Comparison of ENCODE assay signal across 8 cellular contexts in the genomic region with DNA sequence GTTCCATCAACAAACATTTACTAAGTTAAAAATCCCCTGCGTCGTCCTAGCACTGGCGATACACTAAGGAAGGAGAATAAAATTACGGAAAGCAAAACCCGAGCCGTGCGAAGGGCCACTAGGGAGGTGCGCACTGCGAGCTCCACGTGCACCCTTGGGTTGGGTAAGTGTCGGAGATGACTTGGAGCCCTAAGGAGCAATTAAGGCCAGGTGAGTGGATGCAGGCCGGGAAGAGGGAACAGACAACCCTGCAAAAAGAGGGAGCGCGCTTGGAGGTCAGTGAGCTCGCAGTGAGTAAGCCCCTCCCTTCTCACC. TPM values are rescaled to one million over a fixed set of nuclear protein-coding genes. Genes with fewer than 3 reads are reported as not detected.
DNase-seq lines count a peak whose midpoint lies in the region; ATAC-seq and TF ChIP-seq lines count a peak whose summit lies in the region.

No MANE protein-coding gene starts in this region.

- CTCF ChIA-PET in CD4-positive, alpha-beta memory T cell (lab: Charles Lee; ENCODE audit: partially characterized antibody) = no interaction called here
- CTCF ChIA-PET in HCT116 (lab: Charles Lee) = no interaction called here

- peaks cover 18 to 39% of the 10 kb centered on the region in 2 donors for H3K36me3 Mint-ChIP-seq in CD4-positive, alpha-beta memory T cell
- H3K36me3 Mint-ChIP-seq in T-helper 17 cell (ENCODE audit: low read depth) = peaks cover 3% of the 10 kb centered on the region
- peaks cover 17 to 48% of the 10 kb centered on the region in 2 donors for H3K36me3 Mint-ChIP-seq in stimulated activated naive B cell treated with anti-CD40 and anti-IgM and Interleukin-4, amounts not matched to agents 10 μg/mL and 1 μg/mL and 100 μg/mL, for 72 hours

- no peaks in the 10 kb centered on the region for H4K20me1 ChIP-seq in HCT116 (ENCODE audit: insufficient read depth)

- peaks cover 4% of the 10 kb centered on the region for H3K36me3 ChIP-seq in CD4-positive, alpha-beta memory T cell (ENCODE audit: insufficient read depth, low read length)
- H3K36me3 ChIP-seq in HCT116 (ENCODE audit: control insufficient read depth in 1 of 2, insufficient read depth in 2 of 2, low read length in 2 of 2) (peaks cover 9 to 32% of the 10 kb centered on the region in 2 experiments), right atrium auricular region (peaks cover 3% of the 10 kb centered on the region)

- peaks cover 23% of the 10 kb centered on the region for H3K4me1 ChIP-seq in CD4-positive, alpha-beta memory T cell (ENCODE audit: insufficient read depth, low read length)
- H3K4me1 ChIP-seq in HCT116 (ENCODE audit: control insufficient read depth in 1 of 2, insufficient read depth in 2 of 2, low read length in 2 of 2) (peaks cover 10 to 21% of the 10 kb centered on the region in 2 experiments), right atrium auricular region (peaks cover 0 to 18% of the 10 kb centered on the region in 2 donors)

- peak in 3 of 5 donors; percentile 7 to 16 (median 10) for DNase-seq in CD4-positive, alpha-beta memory T cell
- DNase-seq in HCT116 (ENCODE audit: low read depth, low spot score) (no peak), T-helper 17 cell (no peak), right atrium auricular region (ENCODE audit: low spot score) (no peak), LoVo (ENCODE audit: low spot score) (no peak), mesenteric fat pad (ENCODE audit: low spot score) (no peak), NCI-H524 (lab: John Stamatoyannopoulos, UW) (no peak)
- DNase-seq in stimulated activated naive B cell treated with anti-CD40 and anti-IgM and Interleukin-4, amounts not matched to agents 10 μg/mL and 1 μg/mL and 100 μg/mL, for 72 hours = no peak

- no TSS peak for BruUV-seq in HCT116 (replicated peaks; lab: Mats Ljungman, UMichigan)

- POLR2A ChIA-PET in CD4-positive, alpha-beta memory T cell (lab: Charles Lee; ENCODE audit: partially characterized antibody) = interaction anchor here (1.1 to 4.4 kb wide), 3 partner anchors 14 to 131 kb away, joined by 4 to 54 read pairs (median 5); a partner anchor contains a TSS
- POLR2A ChIA-PET in HCT116 (lab: Charles Lee) = interaction anchor here (1.1 kb wide), 1 partner anchor 14 kb away, joined by 4 read pairs; a partner anchor contains a TSS

- no peak overlapping the region for H2AFZ ChIP-seq in HCT116 (ENCODE audit: low read depth, low read length, poor library complexity, severe bottlenecking)

- H3K4me3 Mint-ChIP-seq in CD4-positive, alpha-beta memory T cell = peak overlapping the region; percentile 96 to 98 (median 97)
- peak overlapping the region; percentile 98 for H3K4me3 Mint-ChIP-seq in T-helper 17 cell
- H3K4me3 Mint-ChIP-seq in stimulated activated naive B cell treated with anti-CD40 and anti-IgM and Interleukin-4, amounts not matched to agents 10 μg/mL and 1 μg/mL and 100 μg/mL, for 72 hours = peak overlapping the region; percentile 94 to 99

- no peak for TF ChIP-seq POLR2A in HCT116 (IDR thresholded peaks at IDR 0.05; ENCODE audit: borderline replicate concordance, extremely low read depth, insufficient read depth, insufficient read length)

- H3K4me1 Mint-ChIP-seq in CD4-positive, alpha-beta memory T cell = peaks cover 19 to 41% (median 24%) of the 10 kb centered on the region in 4 donors
- peaks cover 23% of the 10 kb centered on the region for H3K4me1 Mint-ChIP-seq in T-helper 17 cell
- H3K4me1 Mint-ChIP-seq in stimulated activated naive B cell treated with anti-CD40 and anti-IgM and Interleukin-4, amounts not matched to agents 10 μg/mL and 1 μg/mL and 100 μg/mL, for 72 hours = peaks cover 18 to 32% of the 10 kb centered on the region in 2 donors

- H3K9ac ChIP-seq in HCT116 (ENCODE audit: low read length) = peak overlapping the region; percentile 94

- TF ChIP-seq CTCF in HCT116 (IDR thresholded peaks at IDR 0.05 in 2 of 3, conservative IDR thresholded peaks at IDR 0.05 in 1 of 3; ENCODE audit: borderline replicate concordance in 1 of 3, insufficient read depth in 1 of 3, low read depth in 2 of 3, low read length in 2 of 3) (no peak), right atrium auricular region (IDR thresholded peaks at IDR 0.05) (no peak)

- peaks cover 0 to 3% of the 10 kb centered on the region in 2 donors for H3K27me3 Mint-ChIP-seq in CD4-positive, alpha-beta memory T cell
- no peaks in the 10 kb centered on the region for H3K27me3 Mint-ChIP-seq in T-helper 17 cell
- H3K27me3 Mint-ChIP-seq in stimulated activated naive B cell treated with anti-CD40 and anti-IgM and Interleukin-4, amounts not matched to agents 10 μg/mL and 1 μg/mL and 100 μg/mL, for 72 hours = no peaks in the 10 kb centered on the region

- TF ChIP-seq RAD21 in HCT116 (IDR thresholded peaks at IDR 0.05; ENCODE audit: low read depth) = no peak

- peak overlapping the region; percentile 96 to 100 (median 98) for H3K27ac Mint-ChIP-seq in CD4-positive, alpha-beta memory T cell
- peak overlapping the region; percentile 97 for H3K27ac Mint-ChIP-seq in T-helper 17 cell
- H3K27ac Mint-ChIP-seq in stimulated activated naive B cell treated with anti-CD40 and anti-IgM and Interleukin-4, amounts not matched to agents 10 μg/mL and 1 μg/mL and 100 μg/mL, for 72 hours = peak overlapping the region; percentile 99

- H3K27me3 ChIP-seq in CD4-positive, alpha-beta memory T cell (ENCODE audit: insufficient read depth, low read length) = no peaks in the 10 kb centered on the region
- no peaks in the 10 kb centered on the region for H3K27me3 ChIP-seq in HCT116 (ENCODE audit: insufficient read depth, low read length)
- H3K27me3 ChIP-seq in right atrium auricular region = no peaks in the 10 kb centered on the region

- ATAC-seq in HCT116 (peak; percentile 33), T-helper 17 cell (peak; percentile 7)
- peak; percentile 37 to 38 for ATAC-seq in stimulated activated naive B cell treated with anti-CD40 and anti-IgM and Interleukin-4, amounts not matched to agents 10 μg/mL and 1 μg/mL and 100 μg/mL, for 72 hours (replicated peaks)

- H3K4me3 ChIP-seq in CD4-positive, alpha-beta memory T cell (ENCODE audit: low read length in 2 of 2) = peak overlapping the region; percentile 79 to 98
- H3K4me3 ChIP-seq in HCT116 (replicated peaks in 1 of 2; ENCODE audit: low read depth in 1 of 2, low read length in 2 of 2) (peak overlapping the region; percentile 79 to 90), right atrium auricular region (peak overlapping the region; percentile 84 to 93)

- RAD21 ChIA-PET in HCT116 (lab: Charles Lee; ENCODE audit: low non-redundant PET in 1 of 2, low total read pairs in 2 of 2, uncharacterized antibody in 2 of 2, unreplicated experiment in 2 of 2) = no interaction called here

- peaks cover 70% of the 10 kb centered on the region for H3K79me2 ChIP-seq in HCT116 (ENCODE audit: insufficient read depth, low read length)

- no peaks in the 10 kb centered on the region for H3K9me3 Mint-ChIP-seq in CD4-positive, alpha-beta memory T cell
- no peaks in the 10 kb centered on the region for H3K9me3 Mint-ChIP-seq in stimulated activated naive B cell treated with anti-CD40 and anti-IgM and Interleukin-4, amounts not matched to agents 10 μg/mL and 1 μg/mL and 100 μg/mL, for 72 hours

- intact Hi-C loops in CD4-positive, alpha-beta memory T cell (cut with micrococcal nuclease) = no loop called here
- intact Hi-C loops in HCT116 (cut with micrococcal nuclease) = no loop called here

- no peaks in the 10 kb centered on the region for H3K9me2 ChIP-seq in HCT116 (ENCODE audit: insufficient read depth)

- H3K27ac ChIP-seq in CD4-positive, alpha-beta memory T cell (ENCODE audit: low read depth, low read length) = peak overlapping the region; percentile 92
- H3K27ac ChIP-seq in HCT116 (ENCODE audit: low read depth, low read length) (peak overlapping the region; percentile 82), right atrium auricular region (peak overlapping the region; percentile 77 to 84)

- H3K9me3 ChIP-seq in CD4-positive, alpha-beta memory T cell (ENCODE audit: control insufficient read depth in 1 of 2, low read length in 2 of 2) = no peaks in the 10 kb centered on the region
- H3K9me3 ChIP-seq in HCT116 (ENCODE audit: control insufficient read depth in 1 of 2, insufficient read depth in 1 of 2, low read depth in 1 of 2, low read length in 2 of 2) (no peaks in the 10 kb centered on the region; a peak in 1 of 4 replicates), T-helper 17 cell (ENCODE audit: control insufficient read depth, low read length, poor library complexity, severe bottlenecking) (no peaks in the 10 kb centered on the region), right atrium auricular region (no peaks in the 10 kb centered on the region)

- H3K4me2 ChIP-seq in HCT116 (ENCODE audit: low read length) = peak overlapping the region; percentile 90

TF ChIP-seq in HCT116, 20 proteins besides CTCF, POLR2A, EP300 and RAD21 (continues in another document):
- no peak for TF ChIP-seq ELF1 (IDR thresholded peaks at IDR 0.05; ENCODE audit: borderline replicate concordance, low read depth)
- no peak for TF ChIP-seq TCF7L2 (IDR thresholded peaks at IDR 0.05; ENCODE audit: borderline replicate concordance, extremely low read depth, insufficient read depth, insufficient read length)
- no peak for TF ChIP-seq EGR1 (IDR thresholded peaks at IDR 0.05; ENCODE audit: low read depth)
- TF ChIP-seq YY1 (IDR thresholded peaks at IDR 0.05; ENCODE audit: extremely low read depth, insufficient replicate concordance, low read depth, low read length) = no peak
- no peak for TF ChIP-seq EZH2 (IDR thresholded peaks at IDR 0.05)
- TF ChIP-seq, protein P1, sequence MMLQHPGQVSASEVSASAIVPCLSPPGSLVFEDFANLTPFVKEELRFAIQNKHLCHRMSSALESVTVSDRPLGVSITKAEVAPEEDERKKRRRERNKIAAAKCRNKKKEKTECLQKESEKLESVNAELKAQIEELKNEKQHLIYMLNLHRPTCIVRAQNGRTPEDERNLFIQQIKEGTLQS (IDR thresholded peaks at IDR 0.05) = no peak
- TF ChIP-seq SIN3A (IDR thresholded peaks at IDR 0.05; ENCODE audit: low read depth) = no peak
- no peak for TF ChIP-seq JUND (IDR thresholded peaks at IDR 0.05)

RNA-seq across cellular contexts. Expression of a gene that starts 0.7 kb away (rescaled TPM):
- 10 to 100 TPM; 23.5 to 27.5 TPM for total RNA-seq in CD4-positive, alpha-beta memory T cell
- polyA plus RNA-seq in CD4-positive, alpha-beta memory T cell = 10 to 100 TPM in 1 of 2 donors, 1 to 10 TPM in 1; 7.3 to 10.6 TPM
- total RNA-seq in HCT116 (2021; ENCODE audit: unreplicated experiment) (34.8 TPM), T-helper 17 cell (10 to 100 TPM; 15.4 to 23.5 TPM), right atrium auricular region (1 to 10 TPM; 1.7 to 4.8 TPM), mesenteric fat pad (18.6 TPM)
- polyA plus RNA-seq in HCT116 (2012) = 16.8 and 19.8 TPM in 2 replicates

RNA-seq across cellular contexts. Expression of a gene that starts 14.5 kb away (rescaled TPM):
- 10 to 100 TPM; 28.1 to 33.2 TPM for total RNA-seq in CD4-positive, alpha-beta memory T cell
- 10 to 100 TPM in 1 of 2 donors, 1 to 10 TPM in 1; 9.1 to 23.6 TPM for polyA plus RNA-seq in CD4-positive, alpha-beta memory T cell
- 35.2 TPM for total RNA-seq in HCT116 (2021; ENCODE audit: unreplicated experiment)
- polyA plus RNA-seq in HCT116 (2012) = 19.9 and 23.6 TPM in 2 replicates
- total RNA-seq in T-helper 17 cell = 10 to 100 TPM; 17.8 to 18.0 TPM
- total RNA-seq in right atrium auricular region = 10 to 100 TPM; 28.8 to 37.4 TPM
- 40.8 TPM for total RNA-seq in mesenteric fat pad

RNA-seq across cellular contexts. Expression of a gene that starts 46.8 kb away (rescaled TPM):
- not detected for total RNA-seq in CD4-positive, alpha-beta memory T cell
- not detected for polyA plus RNA-seq in CD4-positive, alpha-beta memory T cell
- total RNA-seq in HCT116 (2021; ENCODE audit: unreplicated experiment) = not detected
- polyA plus RNA-seq in HCT116 (2012) = 0.10 TPM in 1 of 2 replicates, not detected in the other
- total RNA-seq in T-helper 17 cell = not detected
- total RNA-seq in right atrium auricular region = not detected
- total RNA-seq in mesenteric fat pad = not detected

Comparison
In these comparisons a context has a peak if more than half of its experiments do, and no peak if none do; other contexts are left out.
1. DNase-seq: peak in CD4-positive, alpha-beta memory T cell (3 of 5); none in HCT116 (single experiment), T-helper 17 cell (0 of 3), right atrium auricular region (single experiment), stimulated activated naive B cell treated with anti-CD40 and anti-IgM and Interleukin-4, amounts not matched to agents 10 μg/mL and 1 μg/mL and 100 μg/mL, for 72 hours (single experiment), LoVo (single experiment), mesenteric fat pad (single experiment) and NCI-H524 (0 of 2).
2. Peak in every context shown above with its lines, with median percentiles within 50 percentile points of each other: H3K27ac ChIP-seq, H3K4me3 ChIP-seq, H3K27ac Mint-ChIP-seq, H3K4me3 Mint-ChIP-seq and ATAC-seq.